In genomic region chr9:137349471-137350033, GRCh38 we compare ENCODE assay signal across 12 cellular contexts. TPM values are rescaled to one million over a fixed set of nuclear protein-coding genes. Genes with fewer than 3 reads are reported as not detected.
A peak's percentile ranks its signal among the peaks of the same experiment; 100 is the strongest.
DNase-seq lines count a peak whose midpoint lies in the region; ATAC-seq and TF ChIP-seq lines count a peak whose summit lies in the region.
"Had no signal": no experiment of that assay in that cellular context is flagged by ENCODE, and none has a peak within 500 bp of the region (broad histone marks: within the 10 kb centered on the region; RNA-seq: fewer than 3 reads in every experiment).

No MANE protein-coding gene starts in this region.

- H2AFZ ChIP-seq in osteoblast (ENCODE audit: low read length): no peak overlapping the region

- no peaks in the 10 kb centered on the region for H3K27me3 ChIP-seq in osteoblast (ENCODE audit: insufficient read depth, low read length)
- H3K27me3 ChIP-seq in esophagus squamous epithelium: no peaks in the 10 kb centered on the region
- H3K27me3 ChIP-seq: BLaER1 treated with 17β-estradiol and CSF1 and Interleukin-3, amounts not matched to agents 10 nM and 100 nM had no signal

- no peaks in the 10 kb centered on the region for H3K79me2 ChIP-seq in osteoblast (ENCODE audit: insufficient read depth, low read length)

- H3K36me3 ChIP-seq in osteoblast (ENCODE audit: insufficient read depth, low read length): no peaks in the 10 kb centered on the region
- H3K36me3 ChIP-seq in esophagus squamous epithelium: peaks cover 0 to 29% (median 0%) of the 10 kb centered on the region in 3 donors
- H3K36me3 ChIP-seq: HAP-1 had no signal

- intact Hi-C loops in esophagus squamous epithelium (cut with DNase I): no loop called here

- H3K4me1 ChIP-seq in osteoblast (ENCODE audit: insufficient read depth, low read length): no peaks in the 10 kb centered on the region
- peaks cover 0 to 8% (median 0%) of the 10 kb centered on the region in 3 donors for H3K4me1 ChIP-seq in esophagus squamous epithelium
- H3K4me1 ChIP-seq: BLaER1 treated with 17β-estradiol and CSF1 and Interleukin-3, amounts not matched to agents 10 nM and 100 nM; HAP-1 had no signal

- WGBS in esophagus squamous epithelium, 2 donors: no CpG with 5 or more reads among the region's 27 CpGs

- ATAC-seq in HG02798 (IDR thresholded peaks at IDR 0.05; ENCODE audit: poor library complexity, unreplicated experiment): no peak
- ATAC-seq: CD8-positive, alpha-beta T cell had no signal

- no peaks in the 10 kb centered on the region for H4K20me1 ChIP-seq in osteoblast (ENCODE audit: insufficient read depth, low read length)
- H4K20me1 ChIP-seq: BLaER1 treated with 17β-estradiol and CSF1 and Interleukin-3, amounts not matched to agents 10 nM and 100 nM had no signal

- TF ChIP-seq POLR2A in esophagus squamous epithelium (IDR thresholded peaks at IDR 0.05): no peak

- peak; percentile 37 for DNase-seq in activated CD8-positive, alpha-beta memory T cell treated with anti-CD3 and anti-CD28 coated beads, Interleukin-2, amount 50 U/mL, for 48 hours
- DNase-seq in activated CD8-positive, alpha-beta memory T cell treated with anti-CD3 and anti-CD28 coated beads, Interleukin-2, amount 50 U/mL, for 4 hours: no peak
- peak; percentile 1 for DNase-seq in RPMI8226
- DNase-seq in osteoblast (ENCODE audit: insufficient read length, low spot score, missing footprints): peak; percentile 59
- DNase-seq in esophagus squamous epithelium (lab: John Stamatoyannopoulos, UW): no peak
- DNase-seq: CD8-positive, alpha-beta T cell; COR-L47; DMS 273 treated with DMSO at 0.1 percent for 48 hours had no signal

- H3K4me3 ChIP-seq in osteoblast (ENCODE audit: insufficient read depth, low read length) (no peak overlapping the region), esophagus squamous epithelium (no peak overlapping the region)
- H3K4me3 ChIP-seq: BLaER1 treated with 17β-estradiol and CSF1 and Interleukin-3, amounts not matched to agents 10 nM and 100 nM; HAP-1 had no signal

- H3K9me3 ChIP-seq in osteoblast (ENCODE audit: low read depth, low read length) (no peaks in the 10 kb centered on the region), esophagus squamous epithelium (peaks cover 0 to 8% (median 0%) of the 10 kb centered on the region in 3 donors)
- H3K9me3 ChIP-seq: HAP-1 had no signal

- TF ChIP-seq CTCF in osteoblast (IDR thresholded peaks at IDR 0.05; ENCODE audit: extremely low read depth, low read depth, low read length): no peak
- no peak for TF ChIP-seq CTCF in esophagus squamous epithelium (IDR thresholded peaks at IDR 0.05)

- no peak overlapping the region for H3K4me2 ChIP-seq in osteoblast (ENCODE audit: insufficient read depth, low read length)
- H3K4me2 ChIP-seq: BLaER1 treated with 17β-estradiol and CSF1 and Interleukin-3, amounts not matched to agents 10 nM and 100 nM had no signal

- H3K27ac ChIP-seq in osteoblast (ENCODE audit: low read depth, low read length): no peak overlapping the region
- H3K27ac ChIP-seq in esophagus squamous epithelium: no peak overlapping the region
- H3K27ac ChIP-seq: BLaER1 treated with 17β-estradiol and CSF1 and Interleukin-3, amounts not matched to agents 10 nM and 100 nM; HL-60 had no signal

RNA-seq across cellular contexts. Expression of gene NRARP, which starts 47.5 kb away (rescaled TPM):
- total RNA-seq in osteoblast (under 0.01 TPM in 2 replicates), esophagus squamous epithelium (10 to 100 TPM; 19.6 to 33.9 (median 27.5) TPM)

Comparison
In these comparisons a context has a peak if more than half of its experiments do, and no peak if none do; other contexts are left out.
1. DNase-seq: peak in activated CD8-positive, alpha-beta memory T cell treated with anti-CD3 and anti-CD28 coated beads, Interleukin-2, amount 50 U/mL, for 48 hours (single experiment), RPMI8226 (single experiment) and osteoblast (single experiment); none in activated CD8-positive, alpha-beta memory T cell treated with anti-CD3 and anti-CD28 coated beads, Interleukin-2, amount 50 U/mL, for 4 hours (single experiment) and esophagus squamous epithelium (single experiment).
2. RNA of gene NRARP, which starts 47.5 kb away (total RNA-seq): 19.6 to 33.9 TPM in esophagus squamous epithelium; under 0.01 TPM in osteoblast; every median in the first group is over 10 times any median in the second.